In genomic region chr1:2642560-2643413, GRCh38 we compare ENCODE assay signal across 8 cellular contexts. TPM values are rescaled to one million over a fixed set of nuclear protein-coding genes. Genes with fewer than 3 reads are reported as not detected.
DNase-seq lines count a peak whose midpoint lies in the region; ATAC-seq, FAIRE-seq and TF ChIP-seq lines count a peak whose summit lies in the region.

No MANE protein-coding gene starts in this region.

- no peaks in the 10 kb centered on the region for H3K9me3 ChIP-seq in pancreas
- no peaks in the 10 kb centered on the region for H3K9me3 ChIP-seq in thyroid gland

- H3K27me3 ChIP-seq in pancreas: no peaks in the 10 kb centered on the region
- no peaks in the 10 kb centered on the region for H3K27me3 ChIP-seq in thyroid gland

- peak overlapping the region; percentile 86 for H3K27ac Mint-ChIP-seq in activated naive CD8-positive, alpha-beta T cell treated with anti-CD3 and anti-CD28 coated beads for 36 hours

- DNase-seq in GM10266 (ENCODE audit: extremely low spot score) (peak; percentile 100), NCI-H1105 (lab: John Stamatoyannopoulos, UW) (peak; percentile 82), SKM-1 (lab: John Stamatoyannopoulos, UW; ENCODE audit: unreplicated experiment) (peak; percentile 47), Right ventricle myocardium superior (peak; percentile 94), pancreas (peak; percentile 88 to 95 (median 90)), thyroid gland (peak; percentile 94)
- DNase-seq in activated naive CD8-positive, alpha-beta T cell treated with anti-CD3 and anti-CD28 coated beads for 36 hours: peak; percentile 95

- H3K27ac ChIP-seq in pancreas: peak overlapping the region; percentile 28 to 68 (median 46)
- peak overlapping the region; percentile 72 to 88 (median 78) for H3K27ac ChIP-seq in thyroid gland

- peaks cover 2% of the 10 kb centered on the region for H3K36me3 Mint-ChIP-seq in activated naive CD8-positive, alpha-beta T cell treated with anti-CD3 and anti-CD28 coated beads for 36 hours

- H3K4me1 Mint-ChIP-seq in activated naive CD8-positive, alpha-beta T cell treated with anti-CD3 and anti-CD28 coated beads for 36 hours: peaks cover 5% of the 10 kb centered on the region

- H3K4me3 ChIP-seq in pancreas: peak overlapping the region; percentile 61 to 96 (median 95)
- peak overlapping the region; percentile 69 to 99 (median 93) for H3K4me3 ChIP-seq in thyroid gland (replicated peaks in 1 of 3)

- FAIRE-seq in pancreas (lab: Jason Lieb, UNC): no peak

- 0 to 1% methylated on average over 57 to 84 of the region's 84 CpGs for WGBS in pancreas, 2 donors
- WGBS in thyroid gland, 2 donors: 0% methylated on average over 12 to 26 of the region's 84 CpGs

- TF ChIP-seq CTCF in GM10266 (IDR thresholded peaks at IDR 0.05; ENCODE audit: control insufficient read depth, insufficient read depth, low read depth, missing control alignments): peak; percentile 43
- no peak for TF ChIP-seq CTCF in pancreas (IDR thresholded peaks at IDR 0.05)
- peak in 3 of 6 experiments; percentile 4 to 31 (median 30) for TF ChIP-seq CTCF in thyroid gland (IDR thresholded peaks at IDR 0.05)

- H3K9me3 Mint-ChIP-seq in activated naive CD8-positive, alpha-beta T cell treated with anti-CD3 and anti-CD28 coated beads for 36 hours: peaks cover 8% of the 10 kb centered on the region

- H3K36me3 ChIP-seq in pancreas (no peaks in the 10 kb centered on the region), thyroid gland (no peaks in the 10 kb centered on the region)

- H3K27me3 Mint-ChIP-seq in activated naive CD8-positive, alpha-beta T cell treated with anti-CD3 and anti-CD28 coated beads for 36 hours: no peaks in the 10 kb centered on the region

- intact Hi-C loops in Right ventricle myocardium superior (cut with DNase I): no loop called here
- intact Hi-C loops in pancreas (cut with DNase I): no loop called here
- intact Hi-C loops in thyroid gland (cut with DNase I): loop anchor here (10.0 kb wide), 1 partner anchor 118 kb away; the partner anchor contains the start of gene PANK4

- H3K4me3 Mint-ChIP-seq in activated naive CD8-positive, alpha-beta T cell treated with anti-CD3 and anti-CD28 coated beads for 36 hours: peak overlapping the region; percentile 86

- TF ChIP-seq POLR2A in thyroid gland (IDR thresholded peaks at IDR 0.05): peak in 1 of 2 donors; percentile 92

- ATAC-seq in HG02623 (IDR thresholded peaks at IDR 0.05; ENCODE audit: unreplicated experiment): peak; percentile 63
- ATAC-seq in Right ventricle myocardium superior (ENCODE audit: poor library complexity): peak; percentile 94
- peak; percentile 92 to 96 (median 94) for ATAC-seq in pancreas

- H3K4me1 ChIP-seq in pancreas (peaks cover 0 to 8% (median 4%) of the 10 kb centered on the region in 3 donors), thyroid gland (peaks cover 14 to 18% of the 10 kb centered on the region in 2 donors)

RNA-seq across cellular contexts. Expression of gene MMEL1, which starts 10.0 kb away (rescaled TPM):
- total RNA-seq in activated naive CD8-positive, alpha-beta T cell treated with anti-CD3 and anti-CD28 coated beads for 36 hours: 1 to 10 TPM; 1.5 to 1.6 TPM
- total RNA-seq in Right ventricle myocardium superior: 0.48 TPM
- total RNA-seq in pancreas: 1 to 10 TPM in 5 of 6 donors, under 1 TPM in 1; 0.39 to 3.1 (median 2.2) TPM
- polyA plus RNA-seq in pancreas: 1 to 10 TPM; 7.6 to 8.7 TPM
- 1 to 10 TPM in 2 of 4 donors, under 1 TPM in 1, not detected in 1; 0.98 to 2.5 (median 2.0) TPM for total RNA-seq in thyroid gland

RNA-seq across cellular contexts. Expression of gene PRXL2B, which starts 56.2 kb away (rescaled TPM):
- 10 to 100 TPM; 42.2 to 43.2 TPM for total RNA-seq in activated naive CD8-positive, alpha-beta T cell treated with anti-CD3 and anti-CD28 coated beads for 36 hours
- total RNA-seq in Right ventricle myocardium superior (9.8 TPM), pancreas (10 to 100 TPM in 4 of 6 donors, 1 to 10 TPM in 2; 3.3 to 16.4 (median 10.8) TPM), thyroid gland (10 to 100 TPM; 14.6 to 24.7 (median 18.0) TPM)
- 10 to 100 TPM; 12.1 to 13.4 TPM for polyA plus RNA-seq in pancreas

Comparison
In these comparisons a context has a peak if more than half of its experiments do, and no peak if none do; other contexts are left out.
1. Peak in every context shown above with its lines: DNase-seq, ATAC-seq, H3K4me3 ChIP-seq and H3K27ac ChIP-seq.
2. DNase-seq: peak in every context shown above with its lines; median percentile 100 in GM10266; 95 in activated naive CD8-positive, alpha-beta T cell treated with anti-CD3 and anti-CD28 coated beads for 36 hours; 94 in Right ventricle myocardium superior; 94 in thyroid gland; 90 in pancreas; 82 in NCI-H1105; 47 in SKM-1.